Comparison of ENCODE assay signal across 23 cellular contexts in the genomic region with DNA sequence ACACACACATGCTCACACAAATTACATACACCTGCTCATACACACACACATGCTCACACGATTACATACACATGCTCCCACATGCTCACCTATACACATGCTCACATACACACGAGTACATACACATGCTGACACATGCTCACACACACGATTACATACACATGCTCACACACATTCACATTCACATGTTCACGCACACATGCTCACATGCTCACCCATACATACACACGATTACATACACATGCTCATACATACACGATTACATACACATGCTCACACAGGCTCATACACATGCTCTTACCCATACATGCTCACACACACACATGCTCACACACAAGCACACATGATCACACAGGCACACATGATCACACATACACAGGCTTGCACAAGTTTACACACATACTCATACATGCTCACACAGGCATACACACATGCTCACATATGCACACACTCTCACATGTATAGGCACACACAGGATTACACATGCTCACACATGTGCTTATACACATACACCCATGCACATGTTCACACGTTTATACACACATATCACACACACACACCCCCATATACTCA.
"Had no signal": no experiment of that assay in that cellular context is flagged by ENCODE, and none has a peak within 500 bp of the region (broad histone marks: within the 10 kb centered on the region; RNA-seq: fewer than 3 reads in every experiment).

No MANE protein-coding gene starts in this region.

- FAIRE-seq: K562, RCC 7860 had no signal

- H3K4me1 ChIP-seq: SJSA1 had no signal

- DNase-seq: Kasumi-1, MM.1S, NCI-H1092 treated with DMSO at 0.1 percent for 48 hours, NCI-H1436, NCI-H187, NCI-H2029, NCI-H2081 treated with DMSO at 0.1 percent for 48 hours, NCI-H2171, NCI-H226, NCI-H446, NCI-H510A, NCI-H524 treated with DMSO at 0.1 percent for 48 hours, NCI-H69, NCI-H774, Right ventricle myocardium superior, RPMI8226, SIG-M5 had no signal

- H3K27me3 ChIP-seq: SJSA1 had no signal

- H3K9ac ChIP-seq: KMS-11 had no signal

- H3K27ac ChIP-seq: HL-60, KMS-11, SJSA1, SK-N-MC had no signal

- ATAC-seq: K562 had no signal

- H3K36me3 ChIP-seq: SJSA1 had no signal

- H3K4me2 ChIP-seq: KMS-11 had no signal

- H3K4me3 ChIP-seq: K562, SJSA1, SK-N-MC had no signal
